ENCODE assay signal across 10 cellular contexts in the genomic region with DNA sequence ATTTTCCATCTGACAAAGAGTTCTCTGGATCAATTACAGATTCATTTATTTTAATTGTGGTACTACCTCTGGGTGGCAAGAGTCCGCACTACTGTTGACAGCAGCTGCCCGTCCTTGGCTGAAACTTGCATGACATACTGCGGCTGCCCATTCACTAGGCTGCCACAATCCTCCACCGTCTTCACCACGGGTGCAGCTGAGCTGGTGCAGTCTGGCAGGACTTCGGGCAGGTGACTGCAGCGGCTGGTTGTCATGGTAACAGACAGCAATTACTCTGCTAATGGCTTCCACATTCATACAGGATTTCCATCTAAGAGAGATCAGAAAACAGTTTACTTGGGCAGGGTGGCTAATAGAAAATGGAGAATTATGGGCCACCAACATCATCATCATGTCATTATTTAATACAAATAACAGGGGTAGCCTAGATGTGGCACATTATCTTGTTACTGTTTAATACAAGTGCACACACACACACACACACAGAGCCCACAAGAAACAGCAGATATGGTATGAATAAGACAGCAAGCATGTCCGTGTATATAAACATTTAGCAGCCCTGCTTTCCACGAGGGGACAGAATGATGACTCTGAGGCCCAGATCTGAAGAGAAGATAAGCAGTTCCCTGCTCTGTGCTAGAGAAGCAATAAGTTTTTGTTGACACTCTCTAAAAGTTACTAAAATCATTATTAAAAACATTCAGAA.
DNase-seq lines count a peak whose midpoint lies in the region; ATAC-seq, FAIRE-seq and TF ChIP-seq lines count a peak whose summit lies in the region.
"Had no signal": no experiment of that assay in that cellular context is flagged by ENCODE, and none has a peak within 500 bp of the region (broad histone marks: within the 10 kb centered on the region; RNA-seq: fewer than 3 reads in every experiment).

No MANE protein-coding gene starts in this region.

- no peak for FAIRE-seq in bronchial epithelial cell (lab: Jason Lieb, UNC)

- H3K36me3 ChIP-seq in bronchial epithelial cell (ENCODE audit: control insufficient read depth, insufficient read depth, low read length): no peaks in the 10 kb centered on the region
- H3K36me3 ChIP-seq: adrenal gland had no signal

- H3K27me3 ChIP-seq in bronchial epithelial cell (ENCODE audit: control insufficient read depth, insufficient read depth, low read length) (no peaks in the 10 kb centered on the region), right cardiac atrium (ENCODE audit: control insufficient read depth, insufficient read depth) (no peaks in the 10 kb centered on the region)
- H3K27me3 ChIP-seq: adrenal gland had no signal

- intact Hi-C loops in right cardiac atrium (cut with DNase I): loop anchor here in 1 of 4 donors (5.0 kb wide), 1 partner anchor 114 kb away; the partner anchor contains the start of gene MARCHF3

- no peak overlapping the region for H3K4me3 ChIP-seq in bronchial epithelial cell (ENCODE audit: low read depth, low read length)
- no peak overlapping the region for H3K4me3 ChIP-seq in right cardiac atrium (ENCODE audit: low read length)
- H3K4me3 ChIP-seq: adrenal gland had no signal

- ATAC-seq in HG02973 (IDR thresholded peaks at IDR 0.05; ENCODE audit: unreplicated experiment) (no peak), right cardiac atrium (no peak)
- ATAC-seq: left ventricle myocardium superior had no signal

- no peak for TF ChIP-seq CTCF in bronchial epithelial cell (IDR thresholded peaks at IDR 0.05; ENCODE audit: insufficient read depth, low read length, severe bottlenecking)

- H3K27ac ChIP-seq in right cardiac atrium (ENCODE audit: low read length): no peak overlapping the region

- no peaks in the 10 kb centered on the region for H3K9me3 ChIP-seq in right cardiac atrium (ENCODE audit: control insufficient read depth, low read length)
- H3K9me3 ChIP-seq: adrenal gland had no signal

- in situ Hi-C loops in G401 (cut with HindIII; ENCODE audit: low sequenced_read_pairs): no loop called here

- DNase-seq in G401 (ENCODE audit: low spot score): peak; percentile 28
- DNase-seq in NCI-H2171 treated with DMSO at 0.1 percent for 48 hours (lab: John Stamatoyannopoulos, UW): peak; percentile 73
- DNase-seq in bronchial epithelial cell (ENCODE audit: low read depth): peak; percentile 59
- DNase-seq in mucosa of gallbladder (ENCODE audit: low spot score): peak; percentile 38
- no peak for DNase-seq in right cardiac atrium
- no peak for DNase-seq in globus pallidus (ENCODE audit: low spot score)
- DNase-seq in activated CD8-positive, alpha-beta memory T cell treated with anti-CD3 and anti-CD28 coated beads, Interleukin-2, amount 50 U/mL, for 4 hours: no peak
- DNase-seq: left ventricle myocardium superior had no signal

- H3K4me1 ChIP-seq in right cardiac atrium (ENCODE audit: control insufficient read depth, insufficient read depth, low read length): peaks cover 18% of the 10 kb centered on the region

- 79% methylated on average over 9 of the region's 9 CpGs for WGBS in right cardiac atrium

Comparison
In these comparisons a context has a peak if more than half of its experiments do, and no peak if none do; other contexts are left out.
1. DNase-seq: peak in G401 (single experiment), NCI-H2171 treated with DMSO at 0.1 percent for 48 hours (single experiment), bronchial epithelial cell (single experiment) and mucosa of gallbladder (single experiment); none in right cardiac atrium (0 of 3), globus pallidus (single experiment) and activated CD8-positive, alpha-beta memory T cell treated with anti-CD3 and anti-CD28 coated beads, Interleukin-2, amount 50 U/mL, for 4 hours (single experiment).